8 cellular contexts compared by ENCODE assay signal in the genomic region with DNA sequence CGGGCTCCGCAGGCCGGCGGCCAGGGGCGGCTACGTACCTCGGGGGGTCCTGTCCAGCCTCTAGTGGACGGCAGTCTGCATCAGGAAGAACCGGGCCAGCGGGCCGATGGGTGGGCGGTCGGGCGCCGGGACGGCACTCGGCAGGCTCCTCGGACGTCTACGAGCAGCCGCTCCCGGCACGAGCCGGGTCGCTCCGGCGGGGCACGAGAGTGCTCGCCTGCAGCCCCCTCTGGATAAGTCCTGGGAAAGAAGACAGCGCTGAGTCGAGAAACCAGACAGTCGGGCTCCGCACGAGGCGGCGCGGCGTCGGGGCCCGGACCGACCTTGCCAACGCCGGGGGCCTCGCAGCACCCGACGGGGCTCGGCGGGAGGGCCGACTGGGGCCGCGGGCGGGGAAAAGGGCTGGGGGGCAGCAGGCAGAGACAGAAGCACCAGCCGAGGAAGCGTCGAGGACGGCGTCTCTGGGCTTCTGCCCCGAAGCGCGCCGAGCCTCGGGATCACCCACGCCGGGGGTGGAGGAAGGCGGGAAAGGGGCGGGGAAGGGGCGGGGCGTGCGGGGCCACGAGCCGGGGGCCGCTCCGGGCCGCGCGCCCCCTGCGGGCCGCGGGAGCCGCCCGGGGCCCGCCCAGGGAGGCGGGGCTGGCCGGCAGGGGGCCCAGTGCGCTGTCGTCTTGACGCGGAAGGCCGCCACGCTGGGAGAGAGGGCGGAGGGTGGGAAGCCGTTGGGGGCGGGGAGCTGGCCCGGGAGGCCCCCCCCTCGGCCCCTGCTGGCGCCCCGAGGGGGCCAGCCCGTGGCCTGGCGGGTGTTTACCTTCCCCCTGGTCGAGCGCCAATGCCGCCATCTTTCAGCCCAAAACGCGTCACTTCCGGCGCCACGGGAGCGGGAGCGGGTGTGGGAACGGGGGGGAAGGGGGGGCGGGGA. TPM values are rescaled to one million over a fixed set of nuclear protein-coding genes. Genes with fewer than 3 reads are reported as not detected.
DNase-seq lines count a peak whose midpoint lies in the region; ATAC-seq and TF ChIP-seq lines count a peak whose summit lies in the region.

No MANE protein-coding gene starts in this region.

- no peaks in the 10 kb centered on the region for H3K9me3 ChIP-seq in MM.1S (replicated peaks; ENCODE audit: insufficient read depth, low read length)
- H3K9me3 ChIP-seq in SJCRH30 (replicated peaks), result no peaks in the 10 kb centered on the region
- no peaks in the 10 kb centered on the region for H3K9me3 ChIP-seq in gastroesophageal sphincter

- no peaks in the 10 kb centered on the region for H4K20me1 ChIP-seq in MM.1S (ENCODE audit: insufficient read depth, low read length)

- DNase-seq in GM06990 (ENCODE audit: extremely low read depth, insufficient read length), result peak; percentile 90
- peak; percentile 86 for DNase-seq in HCEC 1CT
- DNase-seq in MM.1S, result peak; percentile 76
- DNase-seq in SJCRH30, result peak; percentile 91
- peak; percentile 79 for DNase-seq in activated naive CD4-positive, alpha-beta T cell treated with Interleukin-2 at 50 U/mL for 16 hours
- peak in 55 of 56 donors; percentile 6 to 93 (median 75) for DNase-seq in nucleus accumbens (lab: John Stamatoyannopoulos, UW)
- peak; percentile 77 for DNase-seq in superior temporal gyrus (ENCODE audit: extremely low spot score)

- H3K27ac ChIP-seq in MM.1S (ENCODE audit: low read length) (peak overlapping the region; percentile 53; the same call in 1 of the 2 replicates), SJCRH30 (peak overlapping the region; percentile 95), gastroesophageal sphincter (peak overlapping the region; percentile 97 to 99 (median 98))

- H3F3A ChIP-seq in MM.1S (ENCODE audit: insufficient read depth, low read length), result no peaks in the 10 kb centered on the region

- 0 out of 2 replicates have a peak overlapping the region, but pooled peaks have one; percentile 53 for H2AFZ ChIP-seq in MM.1S (ENCODE audit: low read length)

- peak; percentile 90 to 92 for TF ChIP-seq POLR2A in gastroesophageal sphincter (IDR thresholded peaks at IDR 0.05)

- no peaks in the 10 kb centered on the region for H3K4me1 ChIP-seq in MM.1S (ENCODE audit: low read length)
- H3K4me1 ChIP-seq in SJCRH30, result no peaks in the 10 kb centered on the region
- H3K4me1 ChIP-seq in gastroesophageal sphincter, result peaks cover 0 to 13% (median 0%) of the 10 kb centered on the region in 3 donors

- H3K36me3 ChIP-seq in GM06990 (ENCODE audit: control insufficient read depth, insufficient read depth, low read length) (no peaks in the 10 kb centered on the region), MM.1S (replicated peaks; ENCODE audit: insufficient read depth, low read length) (no peaks in the 10 kb centered on the region), SJCRH30 (no peaks in the 10 kb centered on the region), gastroesophageal sphincter (no peaks in the 10 kb centered on the region)

- ATAC-seq in gastroesophageal sphincter, result peak; percentile 93

- peak overlapping the region; percentile 53; the same call in 1 of the 2 replicates for H3K4me2 ChIP-seq in MM.1S (ENCODE audit: low read depth, low read length)

- H3K79me2 ChIP-seq in MM.1S (ENCODE audit: low read length), result peaks cover 44% of the 10 kb centered on the region

- 24% methylated on average over 6 of the region's 111 CpGs; no CpG with 5 or more reads in 1 of the 2 donors for WGBS in gastroesophageal sphincter (ENCODE audit: low coverage in 1 of 2), 2 donors

- H3K4me3 ChIP-seq in GM06990 (replicated peaks; ENCODE audit: low read depth, low read length), result peak overlapping the region; percentile 64
- peak overlapping the region; percentile 82 for H3K4me3 ChIP-seq in MM.1S (ENCODE audit: low read length)
- H3K4me3 ChIP-seq in SJCRH30, result peak overlapping the region; percentile 95
- H3K4me3 ChIP-seq in gastroesophageal sphincter, result peak overlapping the region; percentile 82 to 97

- TF ChIP-seq EP300 in gastroesophageal sphincter (IDR thresholded peaks at IDR 0.05), result no peak

- no peaks in the 10 kb centered on the region for H3K9me2 ChIP-seq in MM.1S (replicated peaks; ENCODE audit: insufficient read depth, low read length)

- peak overlapping the region; percentile 87 for H3K9ac ChIP-seq in MM.1S (ENCODE audit: low read length)

- no peaks in the 10 kb centered on the region for H3K27me3 ChIP-seq in GM06990 (replicated peaks; ENCODE audit: control insufficient read depth, insufficient read depth, low read length)
- no peaks in the 10 kb centered on the region for H3K27me3 ChIP-seq in MM.1S (replicated peaks; ENCODE audit: insufficient read depth, low read length)
- no peaks in the 10 kb centered on the region for H3K27me3 ChIP-seq in SJCRH30
- H3K27me3 ChIP-seq in gastroesophageal sphincter, result no peaks in the 10 kb centered on the region

- no peak for TF ChIP-seq CTCF in GM06990 (IDR thresholded peaks at IDR 0.05; ENCODE audit: insufficient read depth, low read length, poor library complexity, severe bottlenecking)
- TF ChIP-seq CTCF in MM.1S (IDR thresholded peaks at IDR 0.05; ENCODE audit: low read length), result no peak
- peak in 2 of 4 experiments; percentile 29 to 33 for TF ChIP-seq CTCF in gastroesophageal sphincter (IDR thresholded peaks at IDR 0.05)

RNA-seq across cellular contexts. Expression of gene KLHL15, which starts 1.9 kb away (rescaled TPM):
- 25.1 and 27.2 TPM in 2 replicates for total RNA-seq in SJCRH30 (2014; rRNA removed; shearing (Covaris generic))
- 10 to 100 TPM; 12.2 to 42.3 (median 17.4) TPM for total RNA-seq in gastroesophageal sphincter

RNA-seq across cellular contexts. Expression of gene EIF2S3, which starts 29.7 kb away (rescaled TPM):
- 312 and 350 TPM in 2 replicates for total RNA-seq in SJCRH30 (2014; rRNA removed; shearing (Covaris generic))
- total RNA-seq in gastroesophageal sphincter, result 100 to 1,000 TPM; 139 to 179 (median 156) TPM

Comparison
In these comparisons a context has a peak if more than half of its experiments do, and no peak if none do; other contexts are left out.
1. Peak in every context shown above with its lines: DNase-seq, ATAC-seq, H3K4me3 ChIP-seq and H3K27ac ChIP-seq.